23 cellular contexts compared by ENCODE assay signal in the genomic region with DNA sequence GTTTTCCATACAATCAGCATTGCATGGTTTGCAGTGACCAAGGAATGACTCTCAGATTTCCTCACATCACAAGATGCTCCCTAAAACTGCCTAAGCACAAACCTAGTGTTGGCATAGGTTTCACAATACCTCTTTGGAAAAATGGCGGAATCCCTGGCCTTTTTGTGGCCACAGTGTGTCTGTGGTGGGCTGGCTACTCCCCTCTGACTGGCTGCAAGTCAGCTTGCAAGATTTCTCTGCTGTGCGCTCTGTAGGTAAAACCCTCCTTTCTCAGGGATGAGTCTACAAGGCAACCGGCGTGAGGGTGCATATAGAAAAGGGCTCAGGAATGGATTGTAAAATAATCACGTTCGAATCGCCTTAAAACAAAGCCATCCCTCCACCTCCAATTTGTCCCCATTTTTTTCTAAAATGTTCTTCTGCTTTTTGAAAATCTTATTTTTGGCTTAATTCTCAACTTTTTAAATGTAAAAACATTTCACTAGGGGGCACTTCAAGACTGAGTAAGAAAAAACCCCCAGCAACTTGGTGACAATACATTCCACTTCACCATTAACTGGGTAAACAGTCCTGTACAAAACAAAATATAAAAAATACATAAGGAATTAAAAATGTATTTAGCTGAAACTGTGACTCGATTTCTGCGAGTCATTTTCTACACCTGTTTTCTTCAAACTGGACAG.
DNase-seq lines count a peak whose midpoint lies in the region; TF ChIP-seq lines count a peak whose summit lies in the region.
"Had no signal": no experiment of that assay in that cellular context is flagged by ENCODE, and none has a peak within 500 bp of the region (broad histone marks: within the 10 kb centered on the region; RNA-seq: fewer than 3 reads in every experiment).

No MANE protein-coding gene starts in this region.

- no peak for DNase-seq in Caco-2
- DNase-seq in NAMALWA (ENCODE audit: low spot score): peak; percentile 15
- DNase-seq in astrocyte of the spinal cord (ENCODE audit: low read depth, low spot score): peak; percentile 16
- DNase-seq in mesendoderm: peak; percentile 29
- DNase-seq in C1 segment of cervical spinal cord (lab: John Stamatoyannopoulos, UW): no peak
- DNase-seq in GM03348 (ENCODE audit: low spot score): no peak
- DNase-seq in activated CD4-positive, alpha-beta T cell treated with anti-CD3 and anti-CD28 coated beads, Interleukin-2, amount 50 U/mL, for 4 hours: no peak
- DNase-seq in posterior vena cava (ENCODE audit: low spot score): no peak
- DNase-seq: ACHN; activated CD8-positive, alpha-beta T cell treated with anti-CD3 and anti-CD28 coated beads, Interleukin-2, amount 10 ng/mL, durations not matched to agents 7 days and 5 days; brain microvascular endothelial cell; CD4-positive, alpha-beta T cell; left cardiac atrium; NCI-H1436; NK-92 treated with Interleukin-12 subunit alpha and Interleukin-12 subunit beta, amount 100 ng/mL, for 24 hours; nucleus accumbens; right lobe of liver; stimulated activated naive CD4-positive, alpha-beta T cell treated with Interleukin-2 at 50 U/mL for 16 hours; T-cell; upper lobe of left lung had no signal

- H3K4ac ChIP-seq in mesendoderm (ENCODE audit: low read depth, low read length): no peak overlapping the region

- intact Hi-C loops in Caco-2 (cut with micrococcal nuclease; ENCODE audit: unreplicated experiment) (loop anchor here (1.0 to 2.0 kb wide), 2 partner anchors 51 to 222 kb away; no protein-coding TSS in a partner anchor), posterior vena cava (cut with DNase I) (loop anchor here in 1 of 2 donors (5.0 kb wide), 1 partner anchor 216 kb away; no protein-coding TSS in a partner anchor)

- H3K18ac ChIP-seq in mesendoderm (ENCODE audit: low read length): no peak overlapping the region

- H3K36me3 ChIP-seq in Caco-2 (ENCODE audit: control insufficient read depth, insufficient read depth, low read length): no peaks in the 10 kb centered on the region
- H3K36me3 ChIP-seq in mesendoderm (ENCODE audit: control insufficient read depth, insufficient read depth, low read length): no peaks in the 10 kb centered on the region
- H3K36me3 ChIP-seq: brain microvascular endothelial cell, gastroesophageal sphincter, right lobe of liver, upper lobe of left lung had no signal

- no TSS peak for BruUV-seq in Caco-2 (replicated peaks; lab: Mats Ljungman, UMichigan)

- H3K4me3 ChIP-seq in Caco-2 (ENCODE audit: low read depth, low read length) (no peak overlapping the region), astrocyte of the spinal cord (ENCODE audit: low read depth, low read length) (no peak overlapping the region), mesendoderm (ENCODE audit: low read length) (no peak overlapping the region)
- H3K4me3 ChIP-seq: coronary artery, gastroesophageal sphincter, right lobe of liver, upper lobe of left lung had no signal

- no peak overlapping the region for H4K8ac ChIP-seq in mesendoderm (ENCODE audit: low read depth, low read length)

- no peaks in the 10 kb centered on the region for H3K27me3 ChIP-seq in Caco-2 (replicated peaks; ENCODE audit: control insufficient read depth, insufficient read depth, low read length)
- no peaks in the 10 kb centered on the region for H3K27me3 ChIP-seq in mesendoderm (ENCODE audit: insufficient read depth, low read length, poor library complexity)
- H3K27me3 ChIP-seq: brain microvascular endothelial cell, right lobe of liver, upper lobe of left lung had no signal

- H3K9me3 Mint-ChIP-seq in Caco-2 (ENCODE audit: unreplicated experiment): no peaks in the 10 kb centered on the region
- H3K9me3 Mint-ChIP-seq: activated naive CD4-positive, alpha-beta T cell treated with anti-CD3 and anti-CD28 coated beads, Interleukin-2, amount 50 U/mL, for 72 hours; CD4-positive, alpha-beta T cell had no signal

- TF ChIP-seq CTCF in Caco-2 (IDR thresholded peaks at IDR 0.05; ENCODE audit: insufficient read depth in 1 of 2, low read depth in 1 of 2, low read length in 1 of 2, severe bottlenecking in 1 of 2, unreplicated experiment in 1 of 2): peak; percentile 16 to 19
- no peak for TF ChIP-seq CTCF in astrocyte of the spinal cord (IDR thresholded peaks at IDR 0.05; ENCODE audit: low read depth, low read length)

- no peaks in the 10 kb centered on the region for H3K9me3 ChIP-seq in Caco-2
- H3K9me3 ChIP-seq: gastroesophageal sphincter, right lobe of liver, upper lobe of left lung had no signal

- no peaks in the 10 kb centered on the region for H3K4me1 Mint-ChIP-seq in Caco-2 (ENCODE audit: low read depth, unreplicated experiment)
- H3K4me1 Mint-ChIP-seq: T-cell had no signal

- H2AK5ac ChIP-seq in mesendoderm (ENCODE audit: low read length): no peak overlapping the region

- no peak overlapping the region for H4K5ac ChIP-seq in mesendoderm (ENCODE audit: low read length)

- no CpG with 5 or more reads among the region's 9 CpGs for whole genome bisulfite sequencing in mesendoderm (ENCODE audit: extremely low coverage, insufficient coverage, low lambda C conversion rate)

- POLR2A ChIA-PET in Caco-2 (lab: Charles Lee): no interaction called here

- H3K27ac Mint-ChIP-seq in Caco-2 (ENCODE audit: unreplicated experiment): no peak overlapping the region
- H3K27ac Mint-ChIP-seq: activated CD8-positive, alpha-beta T cell treated with anti-CD3 and anti-CD28 coated beads, Interleukin-2, amount 10 ng/mL, durations not matched to agents 7 days and 5 days; activated naive CD4-positive, alpha-beta T cell treated with anti-CD3 and anti-CD28 coated beads, Interleukin-2, amount 50 U/mL, for 72 hours; CD4-positive, alpha-beta T cell; T-cell had no signal

- peak overlapping the region; percentile 18 for H3K56ac ChIP-seq in mesendoderm (ENCODE audit: low read length)

- no peaks in the 10 kb centered on the region for H3K79me1 ChIP-seq in mesendoderm (ENCODE audit: low read length)

- no peak overlapping the region for H3K4me3 Mint-ChIP-seq in Caco-2 (ENCODE audit: unreplicated experiment)
- H3K4me3 Mint-ChIP-seq: activated CD8-positive, alpha-beta T cell treated with anti-CD3 and anti-CD28 coated beads, Interleukin-2, amount 10 ng/mL, durations not matched to agents 7 days and 5 days; CD4-positive, alpha-beta T cell; T-cell had no signal

- no peak overlapping the region for H3K27ac ChIP-seq in mesendoderm (ENCODE audit: low read depth, low read length)
- H3K27ac ChIP-seq: brain microvascular endothelial cell, coronary artery, gastroesophageal sphincter, right lobe of liver, upper lobe of left lung had no signal

- peaks cover 5% of the 10 kb centered on the region for H3K27me3 Mint-ChIP-seq in Caco-2 (ENCODE audit: insufficient read depth, unreplicated experiment)

- no peak overlapping the region for H3K23ac ChIP-seq in mesendoderm (ENCODE audit: low read length)

- H2BK5ac ChIP-seq in mesendoderm (ENCODE audit: low read length): no peak overlapping the region

- CTCF ChIA-PET in Caco-2 (lab: Charles Lee): no interaction called here

- no peak overlapping the region for H3K9ac ChIP-seq in mesendoderm (ENCODE audit: low read length)

- no peaks in the 10 kb centered on the region for H3K79me2 ChIP-seq in mesendoderm (ENCODE audit: control insufficient read depth, insufficient read depth, low read length)

- no peaks in the 10 kb centered on the region for H3K36me3 Mint-ChIP-seq in Caco-2 (ENCODE audit: insufficient read depth, unreplicated experiment)
- H3K36me3 Mint-ChIP-seq: activated naive CD4-positive, alpha-beta T cell treated with anti-CD3 and anti-CD28 coated beads, Interleukin-2, amount 50 U/mL, for 72 hours; T-cell had no signal

- H2BK15ac ChIP-seq in mesendoderm (replicated peaks; ENCODE audit: low read depth): no peak overlapping the region

- H3K4me1 ChIP-seq in Caco-2 (no peaks in the 10 kb centered on the region), mesendoderm (ENCODE audit: control insufficient read depth, low read depth, low read length) (no peaks in the 10 kb centered on the region)
- H3K4me1 ChIP-seq: gastroesophageal sphincter, right lobe of liver, upper lobe of left lung had no signal

- no peak overlapping the region for H2BK120ac ChIP-seq in mesendoderm (ENCODE audit: low read depth, low read length)

- in situ Hi-C loops in astrocyte of the spinal cord (cut with HindIII; ENCODE audit: low sequenced_read_pairs): no loop called here

- no peak overlapping the region for H3K4me2 ChIP-seq in mesendoderm (ENCODE audit: low read length)

Comparison
In these comparisons a context has a peak if more than half of its experiments do, and no peak if none do; other contexts are left out.
1. DNase-seq: peak in NAMALWA (single experiment), astrocyte of the spinal cord (single experiment) and mesendoderm (single experiment); none in Caco-2 (0 of 2), C1 segment of cervical spinal cord (0 of 14), GM03348 (single experiment), activated CD4-positive, alpha-beta T cell treated with anti-CD3 and anti-CD28 coated beads, Interleukin-2, amount 50 U/mL, for 4 hours (0 of 2) and posterior vena cava (single experiment).